18 cellular contexts compared by ENCODE assay signal in the genomic region with DNA sequence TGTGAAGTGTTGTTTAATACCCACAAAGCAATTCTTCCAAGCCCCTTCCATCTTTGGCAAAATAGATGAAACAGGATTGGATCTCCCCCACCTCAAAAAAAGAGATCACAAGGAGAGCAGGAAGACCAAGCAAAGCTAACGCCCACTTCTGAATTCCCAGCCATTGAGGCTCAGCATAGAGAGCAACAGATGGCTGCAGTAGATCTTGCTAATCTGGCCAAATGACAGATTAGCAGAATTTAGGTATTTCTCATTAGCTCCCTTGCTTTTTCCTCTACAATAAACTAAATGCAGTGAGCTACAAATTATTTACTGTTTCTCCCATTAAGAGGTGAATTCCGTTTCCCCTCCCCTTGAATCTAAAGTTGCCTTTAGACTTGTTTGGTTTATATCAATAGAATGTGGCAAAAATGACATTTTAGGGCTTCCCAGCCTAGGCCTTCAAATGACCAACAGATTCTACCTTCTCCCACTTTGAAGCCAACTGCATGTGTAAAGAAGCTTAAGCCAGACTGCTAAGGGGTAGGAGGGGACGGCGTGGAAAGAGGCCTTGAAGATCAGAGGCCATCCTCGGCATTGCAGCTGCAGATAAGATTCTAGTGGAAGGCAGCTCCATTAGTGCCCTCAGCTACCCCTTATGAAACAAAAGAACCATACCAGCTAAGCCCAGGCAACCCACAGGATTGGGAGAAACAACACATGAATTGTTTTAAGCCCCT.
"Had no signal": no experiment of that assay in that cellular context is flagged by ENCODE, and none has a peak within 500 bp of the region (broad histone marks: within the 10 kb centered on the region; RNA-seq: fewer than 3 reads in every experiment).

No MANE protein-coding gene starts in this region.

- H3K27ac ChIP-seq: ascending aorta, epithelial cell of prostate, uterus had no signal

- H3K36me3 ChIP-seq: ascending aorta, neutrophil, uterus had no signal

- H3K4me3 ChIP-seq: ascending aorta, lung, mucosa of descending colon, uterus had no signal

- H3K27ac Mint-ChIP-seq: activated naive CD4-positive, alpha-beta T cell treated with anti-CD3 and anti-CD28 coated beads for 36 hours; activated naive CD8-positive, alpha-beta T cell treated with anti-CD3 and anti-CD28 coated beads, Interleukin-2, amount 50 U/mL, for 24 hours; activated T-helper 17 cell treated with anti-CD3 and anti-CD28 coated beads, Interleukin-2, amount 50 U/mL, for 72 hours; effector memory CD8-positive, alpha-beta T cell; naive thymus-derived CD4-positive, alpha-beta T cell had no signal

- H3K4me1 ChIP-seq: ascending aorta, uterus had no signal

- H3K4me3 Mint-ChIP-seq: activated naive CD4-positive, alpha-beta T cell treated with anti-CD3 and anti-CD28 coated beads for 36 hours; activated naive CD8-positive, alpha-beta T cell treated with anti-CD3 and anti-CD28 coated beads, Interleukin-2, amount 50 U/mL, for 24 hours; activated T-helper 17 cell treated with anti-CD3 and anti-CD28 coated beads, Interleukin-2, amount 50 U/mL, for 72 hours; effector memory CD8-positive, alpha-beta T cell; naive thymus-derived CD4-positive, alpha-beta T cell; stimulated activated memory B cell treated with anti-CD40 and anti-IgM and Interleukin-4, amounts not matched to agents 10 μg/mL and 1 μg/mL and 100 μg/mL, for 72 hours had no signal

- H3K27me3 Mint-ChIP-seq: activated naive CD8-positive, alpha-beta T cell treated with anti-CD3 and anti-CD28 coated beads, Interleukin-2, amount 50 U/mL, for 24 hours; activated T-helper 17 cell treated with anti-CD3 and anti-CD28 coated beads, Interleukin-2, amount 50 U/mL, for 72 hours; stimulated activated memory B cell treated with anti-CD40 and anti-IgM and Interleukin-4, amounts not matched to agents 10 μg/mL and 1 μg/mL and 100 μg/mL, for 72 hours had no signal

- H3K27me3 ChIP-seq: ascending aorta, neutrophil, uterus had no signal

- DNase-seq: activated CD4-positive, CD25-positive, alpha-beta regulatory T cell treated with anti-CD3 and anti-CD28 coated beads, Interleukin-2, amount 50 U/mL, for 72 hours; activated naive CD4-positive, alpha-beta T cell treated with anti-CD3 and anti-CD28 coated beads for 36 hours; activated naive CD8-positive, alpha-beta T cell treated with anti-CD3 and anti-CD28 coated beads, Interleukin-2, amount 50 U/mL, for 24 hours; dermis blood vessel endothelial cell; effector memory CD8-positive, alpha-beta T cell; head of caudate nucleus; left colon; mucosa of descending colon; naive thymus-derived CD4-positive, alpha-beta T cell; retina; stimulated activated CD4-positive, alpha-beta T cell treated with anti-CD3 and anti-CD28 coated beads, Interleukin-2, amount 100 ng/mL, for 48 hours; uterus had no signal

- H3K4me1 Mint-ChIP-seq: activated T-helper 17 cell treated with anti-CD3 and anti-CD28 coated beads, Interleukin-2, amount 50 U/mL, for 72 hours had no signal

- ATAC-seq: activated naive CD8-positive, alpha-beta T cell treated with anti-CD3 and anti-CD28 coated beads, Interleukin-2, amount 50 U/mL, for 24 hours; activated T-helper 17 cell treated with anti-CD3 and anti-CD28 coated beads, Interleukin-2, amount 50 U/mL, for 72 hours; effector memory CD8-positive, alpha-beta T cell; left colon; mucosa of descending colon; naive thymus-derived CD4-positive, alpha-beta T cell had no signal

- H3K9me3 ChIP-seq: ascending aorta, mucosa of descending colon, neutrophil, uterus had no signal
